ENCODE assay signal across 9 cellular contexts in genomic region chr3:29525254-29525881, GRCh38.
A peak's percentile ranks its signal among the peaks of the same experiment; 100 is the strongest.
DNase-seq lines count a peak whose midpoint lies in the region; ATAC-seq and TF ChIP-seq lines count a peak whose summit lies in the region.
"Had no signal": no experiment of that assay in that cellular context is flagged by ENCODE, and none has a peak within 500 bp of the region (broad histone marks: within the 10 kb centered on the region; RNA-seq: fewer than 3 reads in every experiment).

No MANE protein-coding gene starts in this region.

- no peaks in the 10 kb centered on the region for H3K36me3 Mint-ChIP-seq in immature natural killer cell
- no peaks in the 10 kb centered on the region for H3K36me3 Mint-ChIP-seq in CD8-positive, alpha-beta T cell

- CTCF ChIA-PET in OCI-LY7 (lab: Charles Lee; ENCODE audit: unreplicated experiment): no interaction called here
- CTCF ChIA-PET in CD8-positive, alpha-beta T cell (lab: Charles Lee): no interaction called here

- H3K27me3 ChIP-seq in CD8-positive, alpha-beta T cell (ENCODE audit: insufficient read depth, low read length): no peaks in the 10 kb centered on the region

- peaks cover 5% of the 10 kb centered on the region for H3K4me1 ChIP-seq in OCI-LY7 (ENCODE audit: insufficient read depth, low read length, poor library complexity, severe bottlenecking)
- no peaks in the 10 kb centered on the region for H3K4me1 ChIP-seq in CD8-positive, alpha-beta T cell (ENCODE audit: insufficient read depth, low read length)

- no peak for ATAC-seq in CD8-positive, alpha-beta T cell

- H3K36me3 ChIP-seq in OCI-LY7 (ENCODE audit: insufficient read depth, low read length): no peaks in the 10 kb centered on the region
- no peaks in the 10 kb centered on the region for H3K36me3 ChIP-seq in CD8-positive, alpha-beta T cell (ENCODE audit: insufficient read depth, low read length)

- peaks cover 2 to 14% (median 9%) of the 10 kb centered on the region in 6 donors for H3K9me3 Mint-ChIP-seq in immature natural killer cell
- peaks cover 2% of the 10 kb centered on the region for H3K9me3 Mint-ChIP-seq in CD8-positive, alpha-beta T cell

- DNase-seq in COLO829 (ENCODE audit: low spot score): peak; percentile 52
- no peak for DNase-seq in OCI-LY7 (ENCODE audit: low spot score)
- peak; percentile 59 to 75 for DNase-seq in foreskin fibroblast
- DNase-seq in pons (ENCODE audit: low spot score): peak; percentile 24
- DNase-seq in cerebellum (ENCODE audit: low spot score): no peak
- no peak for DNase-seq in immature natural killer cell
- no peak for DNase-seq in NCI-H128 (lab: John Stamatoyannopoulos, UW; ENCODE audit: unreplicated experiment)
- no peak for DNase-seq in CD8-positive, alpha-beta T cell
- DNase-seq: DMS79 treated with DMSO at 0.1 percent for 48 hours had no signal

- H3K4me3 ChIP-seq in OCI-LY7 (ENCODE audit: low read depth, low read length, poor library complexity, severe bottlenecking) (no peak overlapping the region), foreskin fibroblast (ENCODE audit: low read depth in 1 of 2, low read length in 2 of 2) (no peak overlapping the region)
- H3K4me3 ChIP-seq in CD8-positive, alpha-beta T cell (ENCODE audit: low read depth, low read length): no peak overlapping the region

- H4K20me1 ChIP-seq in OCI-LY7 (ENCODE audit: insufficient read depth, low read length): no peaks in the 10 kb centered on the region

- H3K27ac ChIP-seq in OCI-LY7 (ENCODE audit: low read depth, low read length, poor library complexity, severe bottlenecking): no peak overlapping the region
- no peak overlapping the region for H3K27ac ChIP-seq in CD8-positive, alpha-beta T cell (ENCODE audit: low read depth, low read length)

- intact Hi-C loops in OCI-LY7 (cut with micrococcal nuclease; ENCODE audit: unreplicated experiment): no loop called here
- intact Hi-C loops in CD8-positive, alpha-beta T cell (cut with DNase I, micrococcal nuclease): no loop called here

- POLR2A ChIA-PET in OCI-LY7 (lab: Charles Lee): interaction anchor here (0.7 kb wide), 2 partner anchors 27 to 272 kb away, joined by 3 read pairs; no protein-coding TSS in a partner anchor
- POLR2A ChIA-PET in CD8-positive, alpha-beta T cell (lab: Charles Lee): no interaction called here

- H3K4me3 Mint-ChIP-seq in immature natural killer cell: no peak overlapping the region
- H3K4me3 Mint-ChIP-seq in CD8-positive, alpha-beta T cell: no peak overlapping the region

- H3K4me2 ChIP-seq in OCI-LY7 (ENCODE audit: low read length): no peak overlapping the region

- H3K9me3 ChIP-seq in OCI-LY7 (ENCODE audit: low read length): no peaks in the 10 kb centered on the region
- H3K9me3 ChIP-seq in CD8-positive, alpha-beta T cell (ENCODE audit: low read length): no peaks in the 10 kb centered on the region

- no peak overlapping the region for H3K27ac Mint-ChIP-seq in immature natural killer cell
- no peak overlapping the region for H3K27ac Mint-ChIP-seq in CD8-positive, alpha-beta T cell

- no peaks in the 10 kb centered on the region for H3K9me2 ChIP-seq in OCI-LY7 (ENCODE audit: insufficient read depth, low read length)

- H3K4me1 Mint-ChIP-seq in immature natural killer cell: no peaks in the 10 kb centered on the region
- no peaks in the 10 kb centered on the region for H3K4me1 Mint-ChIP-seq in CD8-positive, alpha-beta T cell (ENCODE audit: low read depth)

- TF ChIP-seq CTCF in OCI-LY7 (conservative IDR thresholded peaks at IDR 0.05; ENCODE audit: low read length) (no peak), foreskin fibroblast (IDR thresholded peaks at IDR 0.05; ENCODE audit: low read depth, low read length) (no peak)
- TF ChIP-seq CTCF in CD8-positive, alpha-beta T cell (IDR thresholded peaks at IDR 0.05): no peak

- peaks cover 0 to 3% (median 1%) of the 10 kb centered on the region in 3 donors for H3K27me3 Mint-ChIP-seq in immature natural killer cell (ENCODE audit: low read depth in 3 of 3)
- no peaks in the 10 kb centered on the region for H3K27me3 Mint-ChIP-seq in CD8-positive, alpha-beta T cell (ENCODE audit: low read depth)

- H3K79me2 ChIP-seq in OCI-LY7 (ENCODE audit: insufficient read depth, low read depth, low read length): no peaks in the 10 kb centered on the region

- H2AFZ ChIP-seq in OCI-LY7 (ENCODE audit: low read length): peak overlapping the region; percentile 30; the same call in 1 of the 2 replicates

- BruUV-seq in OCI-LY7 (replicated peaks; lab: Mats Ljungman, UMichigan): no TSS peak

Comparison
In these comparisons a context has a peak if more than half of its experiments do, and no peak if none do; other contexts are left out.
1. DNase-seq: peak in COLO829 (single experiment), foreskin fibroblast (2 of 2) and pons (single experiment); none in OCI-LY7 (single experiment), cerebellum (single experiment), immature natural killer cell (0 of 3), NCI-H128 (single experiment) and CD8-positive, alpha-beta T cell (0 of 7).